Comparison of ENCODE assay signal across 28 cellular contexts in genomic region chr1:10935724-10936123, GRCh38.
"Had no signal": no experiment of that assay in that cellular context is flagged by ENCODE, and none has a peak within 500 bp of the region (broad histone marks: within the 10 kb centered on the region; RNA-seq: fewer than 3 reads in every experiment).

No MANE protein-coding gene starts in this region.

- H3K4me3 ChIP-seq: coronary artery, dorsolateral prefrontal cortex, esophagus squamous epithelium, gastrocnemius medialis, heart right ventricle, left lung, lower lobe of right lung, mucosa of descending colon had no signal

- ATAC-seq: effector memory CD8-positive, alpha-beta T cell; esophagus mucosa; gastrocnemius medialis; left cardiac atrium; left lung; left ventricle myocardium superior; lower lobe of right lung had no signal

- H3K27me3 ChIP-seq: dorsolateral prefrontal cortex, gastrocnemius medialis, left lung had no signal

- H3K27ac Mint-ChIP-seq: effector memory CD8-positive, alpha-beta T cell; endodermal cell; mesothelial cell of epicardium had no signal

- H3K27ac ChIP-seq: coronary artery, dorsolateral prefrontal cortex, epithelial cell of prostate, esophagus squamous epithelium, gastrocnemius medialis, heart right ventricle, left lung, lower lobe of right lung had no signal

- DNase-seq: dermis blood vessel endothelial cell; dorsolateral prefrontal cortex; effector CD4-positive, alpha-beta T cell; effector memory CD8-positive, alpha-beta T cell; erythroblast; esophagus squamous epithelium; foreskin fibroblast; foreskin melanocyte; gastrocnemius medialis; glutamatergic neuron; head of caudate nucleus; heart right ventricle; hippocampal formation; left cardiac atrium; left ventricle myocardium superior; lower lobe of right lung; mesenchymal stem cell had no signal

- H3K36me3 Mint-ChIP-seq: mesothelial cell of epicardium had no signal

- FAIRE-seq: colon, endometrium, islet of Langerhans, keratinocyte had no signal

- H3K9me3 Mint-ChIP-seq: effector memory CD8-positive, alpha-beta T cell; endodermal cell; mesothelial cell of epicardium had no signal

- H3K4me1 ChIP-seq: esophagus squamous epithelium, gastrocnemius medialis, lower lobe of right lung had no signal

- H3K4me3 Mint-ChIP-seq: effector memory CD8-positive, alpha-beta T cell; endodermal cell; mesothelial cell of epicardium had no signal

- H3K9me3 ChIP-seq: esophagus squamous epithelium, gastrocnemius medialis, heart right ventricle, left lung, lower lobe of right lung, mucosa of descending colon had no signal

- H3K36me3 ChIP-seq: esophagus squamous epithelium, gastrocnemius medialis, heart right ventricle, left lung, lower lobe of right lung had no signal
